Comparison of ENCODE assay signal across 21 cellular contexts in the genomic region with DNA sequence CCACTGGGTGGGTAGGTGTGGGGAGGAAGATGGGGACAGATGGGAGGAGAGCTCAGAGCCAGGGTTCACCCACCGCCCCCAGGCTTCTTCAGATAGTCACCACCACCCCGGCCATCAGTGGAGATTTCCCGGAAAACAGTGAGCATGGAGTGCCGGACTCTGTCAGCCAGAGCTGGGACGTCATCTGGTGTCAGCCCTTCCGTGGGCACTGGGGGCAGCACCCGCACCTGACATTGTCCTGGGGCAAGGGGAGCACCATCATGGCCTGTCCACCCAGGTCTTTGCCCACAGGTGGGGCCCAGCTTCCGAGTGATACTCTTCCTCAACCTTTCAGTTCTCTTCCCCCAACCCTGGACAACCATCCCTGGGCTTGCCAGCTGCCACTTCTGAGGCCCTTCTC. TPM values are rescaled to one million over a fixed set of nuclear protein-coding genes. Genes with fewer than 3 reads are reported as not detected.
A peak's percentile ranks its signal among the peaks of the same experiment; 100 is the strongest.
DNase-seq lines count a peak whose midpoint lies in the region; ATAC-seq and TF ChIP-seq lines count a peak whose summit lies in the region.
"Had no signal": no experiment of that assay in that cellular context is flagged by ENCODE, and none has a peak within 500 bp of the region (broad histone marks: within the 10 kb centered on the region; RNA-seq: fewer than 3 reads in every experiment).

No MANE protein-coding gene starts in this region.

- H3K9me2 ChIP-seq in HCT116 (ENCODE audit: insufficient read depth) (no peaks in the 10 kb centered on the region), MM.1S (replicated peaks; ENCODE audit: insufficient read depth, low read length) (no peaks in the 10 kb centered on the region)

- H3K36me3 ChIP-seq in HCT116 (ENCODE audit: control insufficient read depth in 1 of 2, insufficient read depth in 2 of 2, low read length in 2 of 2) (peaks cover 4 to 15% of the 10 kb centered on the region in 2 experiments; a peak in 3 of 4 replicates), gastroesophageal sphincter (peaks cover 0 to 72% of the 10 kb centered on the region in 2 donors), MM.1S (replicated peaks; ENCODE audit: insufficient read depth, low read length) (no peaks in the 10 kb centered on the region)

- TF ChIP-seq POLR2A in HCT116 (IDR thresholded peaks at IDR 0.05; ENCODE audit: borderline replicate concordance, extremely low read depth, insufficient read depth, insufficient read length), result no peak
- no peak for TF ChIP-seq POLR2A in gastroesophageal sphincter (IDR thresholded peaks at IDR 0.05)

- no peak for TF ChIP-seq EP300 in gastroesophageal sphincter (IDR thresholded peaks at IDR 0.05)

- no peak for DNase-seq in HCT116 (ENCODE audit: low read depth, low spot score)
- no peak for DNase-seq in activated CD8-positive, alpha-beta T cell treated with anti-CD3 and anti-CD28 coated beads for 36 hours
- DNase-seq in stimulated activated naive B cell treated with anti-CD40 and anti-IgM and Interleukin-4, amounts not matched to agents 10 μg/mL and 1 μg/mL and 100 μg/mL, for 72 hours, result no peak
- DNase-seq in HuH-7 (ENCODE audit: low spot score), result no peak
- no peak for DNase-seq in NCI-H526 treated with DMSO at 0.1 percent for 48 hours (lab: John Stamatoyannopoulos, UW)
- no peak for DNase-seq in MM.1S
- DNase-seq in NCI-H1930 (lab: John Stamatoyannopoulos, UW), result no peak
- DNase-seq: activated CD4-positive, alpha-beta T cell treated with anti-CD3 and anti-CD28 coated beads, Interleukin-2, amount 10 ng/mL, durations not matched to agents 7 days and 5 days; activated T-cell treated with anti-CD3 and anti-CD28 coated beads for 4 hours; AML-193; cerebellar nuclear complex; left ventricle myocardium inferior; midbrain; NCI-H146; NCI-H69; psoas muscle; SHP77 treated with DMSO at 0.1 percent for 48 hours; small intestine; stimulated activated CD4-positive, alpha-beta T cell treated with anti-CD3 and anti-CD28 coated beads, Interleukin-4, amount 100 ng/mL, for 1 hour had no signal

- peaks cover 24% of the 10 kb centered on the region for H3K4me1 Mint-ChIP-seq in activated CD8-positive, alpha-beta T cell treated with anti-CD3 and anti-CD28 coated beads for 36 hours (ENCODE audit: low read depth)
- peaks cover 30 to 31% of the 10 kb centered on the region in 2 donors for H3K4me1 Mint-ChIP-seq in stimulated activated naive B cell treated with anti-CD40 and anti-IgM and Interleukin-4, amounts not matched to agents 10 μg/mL and 1 μg/mL and 100 μg/mL, for 72 hours

- H3K9me3 ChIP-seq in HCT116 (ENCODE audit: control insufficient read depth in 1 of 2, insufficient read depth in 1 of 2, low read depth in 1 of 2, low read length in 2 of 2) (no peaks in the 10 kb centered on the region), gastroesophageal sphincter (no peaks in the 10 kb centered on the region), MM.1S (replicated peaks; ENCODE audit: insufficient read depth, low read length) (no peaks in the 10 kb centered on the region)
- H3K9me3 ChIP-seq: left ventricle myocardium inferior, psoas muscle had no signal

- no TSS peak for BruUV-seq in HCT116 (replicated peaks; lab: Mats Ljungman, UMichigan)

- TF ChIP-seq CTCF in HCT116 (IDR thresholded peaks at IDR 0.05 in 2 of 3, conservative IDR thresholded peaks at IDR 0.05 in 1 of 3; ENCODE audit: borderline replicate concordance in 1 of 3, insufficient read depth in 1 of 3, low read depth in 2 of 3, low read length in 2 of 3) (peak in 2 of 3 experiments; percentile 8 to 37; a peak in 2 of 6 replicates), gastroesophageal sphincter (IDR thresholded peaks at IDR 0.05) (no peak), MM.1S (IDR thresholded peaks at IDR 0.05; ENCODE audit: low read length) (no peak)
- TF ChIP-seq CTCF in activated CD8-positive, alpha-beta T cell treated with anti-CD3 and anti-CD28 coated beads for 36 hours (IDR thresholded peaks at IDR 0.05), result no peak

- WGBS in gastroesophageal sphincter (ENCODE audit: low coverage in 1 of 2), 2 donors, result 40 to 83% methylated on average over 1 of the region's 8 CpGs

- H3K9ac ChIP-seq in HCT116 (ENCODE audit: low read length), result no peak overlapping the region
- H3K9ac ChIP-seq in MM.1S (ENCODE audit: low read length), result no peak overlapping the region

- no peak overlapping the region for H3K4me3 Mint-ChIP-seq in activated CD8-positive, alpha-beta T cell treated with anti-CD3 and anti-CD28 coated beads for 36 hours
- H3K4me3 Mint-ChIP-seq in stimulated activated naive B cell treated with anti-CD40 and anti-IgM and Interleukin-4, amounts not matched to agents 10 μg/mL and 1 μg/mL and 100 μg/mL, for 72 hours, result no peak overlapping the region
- H3K4me3 Mint-ChIP-seq: activated CD4-positive, alpha-beta T cell treated with anti-CD3 and anti-CD28 coated beads, Interleukin-2, amount 10 ng/mL, durations not matched to agents 7 days and 5 days had no signal

- H3K36me3 Mint-ChIP-seq in activated CD8-positive, alpha-beta T cell treated with anti-CD3 and anti-CD28 coated beads for 36 hours (ENCODE audit: low read depth), result peaks cover 22% of the 10 kb centered on the region
- H3K36me3 Mint-ChIP-seq in stimulated activated naive B cell treated with anti-CD40 and anti-IgM and Interleukin-4, amounts not matched to agents 10 μg/mL and 1 μg/mL and 100 μg/mL, for 72 hours, result peaks cover 37 to 55% of the 10 kb centered on the region in 2 donors

- no peak for TF ChIP-seq RAD21 in HCT116 (IDR thresholded peaks at IDR 0.05; ENCODE audit: low read depth)

- no peak overlapping the region for H3K27ac ChIP-seq in HCT116 (ENCODE audit: low read depth, low read length)
- H3K27ac ChIP-seq in gastroesophageal sphincter, result peak overlapping the region in 3 of 4 donors; percentile 16 to 74 (median 35)
- no peak overlapping the region for H3K27ac ChIP-seq in MM.1S (ENCODE audit: low read length)
- H3K27ac ChIP-seq: left ventricle myocardium inferior, psoas muscle had no signal

- H3K79me2 ChIP-seq in HCT116 (ENCODE audit: insufficient read depth, low read length) (peaks cover under 1% of the 10 kb centered on the region; the same call in 1 of the 2 replicates), MM.1S (ENCODE audit: low read length) (no peaks in the 10 kb centered on the region)

- intact Hi-C loops in HCT116 (cut with micrococcal nuclease), result no loop called here
- intact Hi-C loops in activated CD8-positive, alpha-beta T cell treated with anti-CD3 and anti-CD28 coated beads for 36 hours (cut with micrococcal nuclease), result no loop called here

- H4K20me1 ChIP-seq in HCT116 (ENCODE audit: insufficient read depth), result no peaks in the 10 kb centered on the region
- H4K20me1 ChIP-seq in MM.1S (ENCODE audit: insufficient read depth, low read length), result no peaks in the 10 kb centered on the region

- H3K4me1 ChIP-seq in HCT116 (ENCODE audit: control insufficient read depth in 1 of 2, insufficient read depth in 2 of 2, low read length in 2 of 2), result peaks cover 3 to 13% of the 10 kb centered on the region in 2 experiments; a peak in 3 of 4 replicates
- peaks cover 0 to 26% (median 0%) of the 10 kb centered on the region in 3 donors for H3K4me1 ChIP-seq in gastroesophageal sphincter
- H3K4me1 ChIP-seq in MM.1S (ENCODE audit: low read length), result no peaks in the 10 kb centered on the region
- H3K4me1 ChIP-seq: psoas muscle had no signal

- H3K4me3 ChIP-seq in HCT116 (replicated peaks in 1 of 2; ENCODE audit: low read depth in 1 of 2, low read length in 2 of 2) (no peak overlapping the region), gastroesophageal sphincter (no peak overlapping the region), MM.1S (ENCODE audit: low read length) (no peak overlapping the region)
- H3K4me3 ChIP-seq: left ventricle myocardium inferior, psoas muscle had no signal

- H3K27ac Mint-ChIP-seq in activated CD8-positive, alpha-beta T cell treated with anti-CD3 and anti-CD28 coated beads for 36 hours, result no peak overlapping the region
- H3K27ac Mint-ChIP-seq in stimulated activated naive B cell treated with anti-CD40 and anti-IgM and Interleukin-4, amounts not matched to agents 10 μg/mL and 1 μg/mL and 100 μg/mL, for 72 hours, result peak overlapping the region; percentile 65
- H3K27ac Mint-ChIP-seq: activated CD4-positive, alpha-beta T cell treated with anti-CD3 and anti-CD28 coated beads, Interleukin-2, amount 10 ng/mL, durations not matched to agents 7 days and 5 days had no signal

- H3K27me3 Mint-ChIP-seq in activated CD8-positive, alpha-beta T cell treated with anti-CD3 and anti-CD28 coated beads for 36 hours, result no peaks in the 10 kb centered on the region
- no peaks in the 10 kb centered on the region for H3K27me3 Mint-ChIP-seq in stimulated activated naive B cell treated with anti-CD40 and anti-IgM and Interleukin-4, amounts not matched to agents 10 μg/mL and 1 μg/mL and 100 μg/mL, for 72 hours
- H3K27me3 Mint-ChIP-seq: activated CD4-positive, alpha-beta T cell treated with anti-CD3 and anti-CD28 coated beads, Interleukin-2, amount 10 ng/mL, durations not matched to agents 7 days and 5 days had no signal

- no peaks in the 10 kb centered on the region for H3K9me3 Mint-ChIP-seq in activated CD8-positive, alpha-beta T cell treated with anti-CD3 and anti-CD28 coated beads for 36 hours
- no peaks in the 10 kb centered on the region for H3K9me3 Mint-ChIP-seq in stimulated activated naive B cell treated with anti-CD40 and anti-IgM and Interleukin-4, amounts not matched to agents 10 μg/mL and 1 μg/mL and 100 μg/mL, for 72 hours
- H3K9me3 Mint-ChIP-seq: activated CD4-positive, alpha-beta T cell treated with anti-CD3 and anti-CD28 coated beads, Interleukin-2, amount 10 ng/mL, durations not matched to agents 7 days and 5 days; neural crest cell had no signal

- RAD21 ChIA-PET in HCT116 (lab: Charles Lee; ENCODE audit: low non-redundant PET in 1 of 2, low total read pairs in 2 of 2, uncharacterized antibody in 2 of 2, unreplicated experiment in 2 of 2), result no interaction called here

- H3K4me2 ChIP-seq in HCT116 (ENCODE audit: low read length), result no peak overlapping the region
- H3K4me2 ChIP-seq in MM.1S (ENCODE audit: low read depth, low read length), result no peak overlapping the region

- no peaks in the 10 kb centered on the region for H3F3A ChIP-seq in MM.1S (ENCODE audit: insufficient read depth, low read length)

- CTCF ChIA-PET in HCT116 (lab: Charles Lee), result no interaction called here
- CTCF ChIA-PET in activated CD8-positive, alpha-beta T cell treated with anti-CD3 and anti-CD28 coated beads for 36 hours (lab: Charles Lee), result interaction anchor here (1.3 to 2.6 kb wide), 2 partner anchors 21 to 51 kb away, joined by 3 to 7 read pairs; a partner anchor contains a TSS

- H3K27me3 ChIP-seq in HCT116 (ENCODE audit: insufficient read depth, low read length) (no peaks in the 10 kb centered on the region), gastroesophageal sphincter (no peaks in the 10 kb centered on the region), MM.1S (replicated peaks; ENCODE audit: insufficient read depth, low read length) (no peaks in the 10 kb centered on the region)

- H2AFZ ChIP-seq in HCT116 (ENCODE audit: low read depth, low read length, poor library complexity, severe bottlenecking) (no peak overlapping the region), MM.1S (ENCODE audit: low read length) (no peak overlapping the region)

- ATAC-seq in HCT116 (peak; percentile 51), gastroesophageal sphincter (no peak)
- peak; percentile 41 for ATAC-seq in activated CD8-positive, alpha-beta T cell treated with anti-CD3 and anti-CD28 coated beads for 36 hours
- no peak for ATAC-seq in stimulated activated naive B cell treated with anti-CD40 and anti-IgM and Interleukin-4, amounts not matched to agents 10 μg/mL and 1 μg/mL and 100 μg/mL, for 72 hours (replicated peaks)

- POLR2A ChIA-PET in HCT116 (lab: Charles Lee), result no interaction called here
- POLR2A ChIA-PET in activated CD8-positive, alpha-beta T cell treated with anti-CD3 and anti-CD28 coated beads for 36 hours (lab: Charles Lee), result no interaction called here

RNA-seq across cellular contexts. Expression of a gene that starts 4.8 kb away (rescaled TPM):
- total RNA-seq in HCT116 (2021; ENCODE audit: unreplicated experiment) (29.0 TPM), gastroesophageal sphincter (10 to 100 TPM in 2 of 4 donors, 1 to 10 TPM in 2; 5.0 to 15.1 (median 10.1) TPM)
- 14.5 TPM in 2 replicates for polyA plus RNA-seq in HCT116 (2012)
- total RNA-seq in activated CD8-positive, alpha-beta T cell treated with anti-CD3 and anti-CD28 coated beads for 36 hours, result 10 to 100 TPM; 13.3 to 14.0 TPM

RNA-seq across cellular contexts. Expression of a gene that starts 6.7 kb away (rescaled TPM):
- total RNA-seq in HCT116 (2021; ENCODE audit: unreplicated experiment) (55.6 TPM), gastroesophageal sphincter (10 to 100 TPM; 45.6 to 70.5 (median 54.6) TPM)
- 60.3 and 68.4 TPM in 2 replicates for polyA plus RNA-seq in HCT116 (2012)
- total RNA-seq in activated CD8-positive, alpha-beta T cell treated with anti-CD3 and anti-CD28 coated beads for 36 hours, result 10 to 100 TPM; 24.6 to 28.7 TPM

RNA-seq across cellular contexts. Expression of a gene that starts 9.0 kb away (rescaled TPM):
- total RNA-seq in HCT116 (2021; ENCODE audit: unreplicated experiment), result 45.9 TPM
- polyA plus RNA-seq in HCT116 (2012), result 76.9 and 86.5 TPM in 2 replicates
- 10 to 100 TPM; 55.4 to 57.9 TPM for total RNA-seq in activated CD8-positive, alpha-beta T cell treated with anti-CD3 and anti-CD28 coated beads for 36 hours
- total RNA-seq in gastroesophageal sphincter, result 100 to 1,000 TPM in 1 of 4 donors, 10 to 100 TPM in 3; 78.8 to 101 (median 88.0) TPM

RNA-seq across cellular contexts. Expression of a gene that starts 14.8 kb away (rescaled TPM):
- total RNA-seq in HCT116 (2021; ENCODE audit: unreplicated experiment) (22.6 TPM), gastroesophageal sphincter (1 to 10 TPM; 1.4 to 2.3 (median 1.6) TPM)
- 9.5 and 10.3 TPM in 2 replicates for polyA plus RNA-seq in HCT116 (2012)
- total RNA-seq in activated CD8-positive, alpha-beta T cell treated with anti-CD3 and anti-CD28 coated beads for 36 hours, result 10 to 100 TPM; 15.5 to 16.4 TPM

RNA-seq across cellular contexts. Expression of a gene that starts 15.3 kb away (rescaled TPM):
- total RNA-seq in HCT116 (2021; ENCODE audit: unreplicated experiment) (21.0 TPM), gastroesophageal sphincter (100 to 1,000 TPM in 1 of 4 donors, 10 to 100 TPM in 3; 16.0 to 120 (median 25.5) TPM)
- 12.8 and 16.4 TPM in 2 replicates for polyA plus RNA-seq in HCT116 (2012)
- total RNA-seq in activated CD8-positive, alpha-beta T cell treated with anti-CD3 and anti-CD28 coated beads for 36 hours, result 10 to 100 TPM; 14.4 to 21.7 TPM

Comparison
In these comparisons a context has a peak if more than half of its experiments do, and no peak if none do; other contexts are left out.
1. ATAC-seq: peak in HCT116 (single experiment) and activated CD8-positive, alpha-beta T cell treated with anti-CD3 and anti-CD28 coated beads for 36 hours (single experiment); none in gastroesophageal sphincter (single experiment) and stimulated activated naive B cell treated with anti-CD40 and anti-IgM and Interleukin-4, amounts not matched to agents 10 μg/mL and 1 μg/mL and 100 μg/mL, for 72 hours (0 of 2).
2. H3K27ac ChIP-seq: peak in gastroesophageal sphincter (3 of 4); none in HCT116 (single experiment) and MM.1S (single experiment).
3. CTCF ChIP-seq: peak in HCT116 (2 of 3); none in activated CD8-positive, alpha-beta T cell treated with anti-CD3 and anti-CD28 coated beads for 36 hours (single experiment), gastroesophageal sphincter (0 of 4) and MM.1S (single experiment).